ENCODE assay signal across 1 cellular context in the genomic region with DNA sequence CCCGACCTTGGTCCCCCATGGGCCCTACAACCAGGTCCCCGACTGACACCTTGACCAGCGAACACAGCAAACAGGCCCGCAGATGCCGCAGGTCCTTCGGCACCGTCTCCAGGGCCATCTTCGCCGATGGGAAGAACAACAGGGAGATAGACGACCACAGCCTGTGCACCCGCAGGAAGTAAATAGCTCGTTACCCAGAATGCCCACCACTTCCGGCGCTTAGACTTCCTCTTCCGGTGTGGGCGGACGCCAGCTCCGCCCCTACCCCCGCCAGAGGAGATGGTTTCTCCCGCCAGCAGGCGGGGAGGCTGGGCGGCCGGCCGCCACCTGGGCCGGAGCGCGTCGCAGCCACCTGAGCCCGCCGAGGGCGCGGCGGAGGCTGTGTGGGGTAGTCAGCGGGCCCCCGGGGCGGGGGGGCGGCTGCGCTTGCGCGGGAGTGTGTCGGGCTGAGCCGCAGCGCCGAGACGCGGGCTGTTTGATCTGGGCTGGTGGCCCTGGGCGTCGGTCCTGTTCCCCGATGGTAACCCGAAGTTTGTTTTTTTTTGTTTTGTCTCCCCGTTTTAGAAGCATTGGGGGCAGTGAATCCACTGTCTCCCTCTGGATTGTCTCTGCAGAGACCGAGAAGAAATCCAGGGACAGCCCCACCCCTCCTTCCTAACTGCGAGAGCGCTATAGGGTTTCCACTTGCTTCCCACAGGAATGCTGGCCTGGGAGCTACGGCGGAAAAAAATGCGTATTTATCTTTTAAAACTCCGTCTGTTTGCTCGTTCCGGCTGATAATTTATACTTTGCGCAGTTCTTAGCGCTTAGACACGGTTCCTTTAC.
TF ChIP-seq lines count a peak whose summit lies in the region.

A gene (minus strand): TSS at position 184 of the 825 bp plus-strand sequence. CDS start 66 bp downstream, at position 118.

TF ChIP-seq in K562, 482 proteins besides CTCF, POLR2A, EP300 and RAD21 (continued from another document and continues in another):
- TF ChIP-seq HLTF (IDR thresholded peaks at IDR 0.05): no peak
- no peak for TF ChIP-seq HOXB6 (CRISPR knock-in tag; IDR thresholded peaks at IDR 0.05; ENCODE audit: borderline replicate concordance)
- TF ChIP-seq NR2C2 (CRISPR knock-in tag; IDR thresholded peaks at IDR 0.05): 0 out of 2 replicates have a peak, but pooled peaks have one; percentile 57
- TF ChIP-seq NR2C2 (tag; IDR thresholded peaks at IDR 0.05): peak; percentile 98
- peak; percentile 84 for TF ChIP-seq ZNF143 (CRISPR knock-in tag; IDR thresholded peaks at IDR 0.05)
- TF ChIP-seq MAFK (IDR thresholded peaks at IDR 0.05; ENCODE audit: low read length): no peak
- no peak for TF ChIP-seq NR3C1 (CRISPR knock-in tag; IDR thresholded peaks at IDR 0.05)
- TF ChIP-seq CBX2 (IDR thresholded peaks at IDR 0.05; ENCODE audit: insufficient read depth, low read length, poor library complexity, severe bottlenecking): no peak
- no peak for TF ChIP-seq GABPB2 (CRISPR knock-in tag; conservative IDR thresholded peaks at IDR 0.05)
- TF ChIP-seq, protein P1, sequence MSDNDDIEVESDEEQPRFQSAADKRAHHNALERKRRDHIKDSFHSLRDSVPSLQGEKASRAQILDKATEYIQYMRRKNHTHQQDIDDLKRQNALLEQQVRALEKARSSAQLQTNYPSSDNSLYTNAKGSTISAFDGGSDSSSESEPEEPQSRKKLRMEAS (CRISPR knock-in tag; IDR thresholded peaks at IDR 0.05): no peak; the same call in none of the 2 replicates
- TF ChIP-seq ZSCAN32 (CRISPR knock-in tag; IDR thresholded peaks at IDR 0.05): no peak
- no peak for TF ChIP-seq NCOA1 (IDR thresholded peaks at IDR 0.05; ENCODE audit: low read depth)
- TF ChIP-seq KHSRP (IDR thresholded peaks at IDR 0.05): no peak
- no peak; the same call in 1 of the 2 replicates for TF ChIP-seq GTF2F1 (IDR thresholded peaks at IDR 0.05; ENCODE audit: low read depth, low read length)
- no peak for TF ChIP-seq MCM5 (IDR thresholded peaks at IDR 0.05; ENCODE audit: low read depth)
- TF ChIP-seq ZNF445 (CRISPR knock-in tag; IDR thresholded peaks at IDR 0.05; ENCODE audit: low read depth): no peak
- TF ChIP-seq TEAD1 (CRISPR knock-in tag; IDR thresholded peaks at IDR 0.05): no peak; a peak in 1 of 4 replicates
- TF ChIP-seq FOXA3 (CRISPR knock-in tag; conservative IDR thresholded peaks at IDR 0.05 in 1 of 2, IDR thresholded peaks at IDR 0.05 in 1 of 2): 0 out of 4 replicates have a peak, but pooled peaks of 1 of the 2 experiments have one; percentile 25
- TF ChIP-seq, protein P2, sequence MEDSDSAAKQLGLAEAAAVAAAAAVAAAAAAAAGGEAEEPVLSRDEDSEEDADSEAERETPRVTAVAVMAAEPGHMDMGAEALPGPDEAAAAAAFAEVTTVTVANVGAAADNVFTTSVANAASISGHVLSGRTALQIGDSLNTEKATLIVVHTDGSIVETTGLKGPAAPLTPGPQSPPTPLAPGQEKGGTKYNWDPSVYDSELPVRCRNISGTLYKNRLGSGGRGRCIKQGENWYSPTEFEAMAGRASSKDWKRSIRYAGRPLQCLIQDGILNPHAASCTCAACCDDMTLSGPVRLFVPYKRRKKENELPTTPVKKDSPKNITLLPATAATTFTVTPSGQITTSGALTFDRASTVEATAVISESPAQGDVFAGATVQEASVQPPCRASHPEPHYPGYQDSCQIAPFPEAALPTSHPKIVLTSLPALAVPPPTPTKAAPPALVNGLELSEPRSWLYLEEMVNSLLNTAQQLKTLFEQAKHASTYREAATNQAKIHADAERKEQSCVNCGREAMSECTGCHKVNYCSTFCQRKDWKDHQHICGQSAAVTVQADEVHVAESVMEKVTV (CRISPR knock-in tag; IDR thresholded peaks at IDR 0.05): no peak
- no peak for TF ChIP-seq EZH2 (IDR thresholded peaks at IDR 0.05; ENCODE audit: borderline replicate concordance, low read depth, low read length)
- no peak for TF ChIP-seq GATAD2A (IDR thresholded peaks at IDR 0.05)
- no peak for TF ChIP-seq ZNF134 (CRISPR knock-in tag; conservative IDR thresholded peaks at IDR 0.05)
- TF ChIP-seq SP2 (IDR thresholded peaks at IDR 0.05; ENCODE audit: extremely low read depth, low read depth, low read length, poor library complexity, severe bottlenecking): peak; percentile 26
- TF ChIP-seq MBD2 (IDR thresholded peaks at IDR 0.05; ENCODE audit: borderline replicate concordance, low read depth): peak; percentile 93
- no peak for TF ChIP-seq KLF10 (CRISPR knock-in tag; IDR thresholded peaks at IDR 0.05)
- no peak for TF ChIP-seq ZNF778 (CRISPR knock-in tag; IDR thresholded peaks at IDR 0.05)
- no peak for TF ChIP-seq PHF21A (IDR thresholded peaks at IDR 0.05; ENCODE audit: borderline replicate concordance, low read depth)
- no peak for TF ChIP-seq XRCC4 (IDR thresholded peaks at IDR 0.05; ENCODE audit: extremely low read depth, insufficient read depth, insufficient read length)
- TF ChIP-seq ETS2 (tag; IDR thresholded peaks at IDR 0.05; ENCODE audit: borderline replicate concordance, poor library complexity, severe bottlenecking): no peak
- no peak for TF ChIP-seq ZNF146 (CRISPR knock-in tag; IDR thresholded peaks at IDR 0.05; ENCODE audit: unreplicated experiment)
- TF ChIP-seq NCOA6 (IDR thresholded peaks at IDR 0.05): no peak
- TF ChIP-seq, protein P3, sequence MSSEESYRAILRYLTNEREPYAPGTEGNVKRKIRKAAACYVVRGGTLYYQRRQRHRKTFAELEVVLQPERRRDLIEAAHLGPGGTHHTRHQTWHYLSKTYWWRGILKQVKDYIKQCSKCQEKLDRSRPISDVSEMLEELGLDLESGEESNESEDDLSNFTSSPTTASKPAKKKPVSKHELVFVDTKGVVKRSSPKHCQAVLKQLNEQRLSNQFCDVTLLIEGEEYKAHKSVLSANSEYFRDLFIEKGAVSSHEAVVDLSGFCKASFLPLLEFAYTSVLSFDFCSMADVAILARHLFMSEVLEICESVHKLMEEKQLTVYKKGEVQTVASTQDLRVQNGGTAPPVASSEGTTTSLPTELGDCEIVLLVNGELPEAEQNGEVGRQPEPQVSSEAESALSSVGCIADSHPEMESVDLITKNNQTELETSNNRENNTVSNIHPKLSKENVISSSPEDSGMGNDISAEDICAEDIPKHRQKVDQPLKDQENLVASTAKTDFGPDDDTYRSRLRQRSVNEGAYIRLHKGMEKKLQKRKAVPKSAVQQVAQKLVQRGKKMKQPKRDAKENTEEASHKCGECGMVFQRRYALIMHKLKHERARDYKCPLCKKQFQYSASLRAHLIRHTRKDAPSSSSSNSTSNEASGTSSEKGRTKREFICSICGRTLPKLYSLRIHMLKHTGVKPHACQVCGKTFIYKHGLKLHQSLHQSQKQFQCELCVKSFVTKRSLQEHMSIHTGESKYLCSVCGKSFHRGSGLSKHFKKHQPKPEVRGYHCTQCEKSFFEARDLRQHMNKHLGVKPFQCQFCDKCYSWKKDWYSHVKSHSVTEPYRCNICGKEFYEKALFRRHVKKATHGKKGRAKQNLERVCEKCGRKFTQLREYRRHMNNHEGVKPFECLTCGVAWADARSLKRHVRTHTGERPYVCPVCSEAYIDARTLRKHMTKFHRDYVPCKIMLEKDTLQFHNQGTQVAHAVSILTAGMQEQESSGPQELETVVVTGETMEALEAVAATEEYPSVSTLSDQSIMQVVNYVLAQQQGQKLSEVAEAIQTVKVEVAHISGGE (CRISPR knock-in tag; IDR thresholded peaks at IDR 0.05): peak; percentile 61 to 91 (median 84); a peak in 4 of 6 replicates
- TF ChIP-seq TRIM24 (IDR thresholded peaks at IDR 0.05): no peak
- TF ChIP-seq FOXK2 (conservative IDR thresholded peaks at IDR 0.05 in 1 of 2, IDR thresholded peaks at IDR 0.05 in 1 of 2; ENCODE audit: low read depth in 2 of 2): peak; percentile 98 to 99
- TF ChIP-seq, protein P4, sequence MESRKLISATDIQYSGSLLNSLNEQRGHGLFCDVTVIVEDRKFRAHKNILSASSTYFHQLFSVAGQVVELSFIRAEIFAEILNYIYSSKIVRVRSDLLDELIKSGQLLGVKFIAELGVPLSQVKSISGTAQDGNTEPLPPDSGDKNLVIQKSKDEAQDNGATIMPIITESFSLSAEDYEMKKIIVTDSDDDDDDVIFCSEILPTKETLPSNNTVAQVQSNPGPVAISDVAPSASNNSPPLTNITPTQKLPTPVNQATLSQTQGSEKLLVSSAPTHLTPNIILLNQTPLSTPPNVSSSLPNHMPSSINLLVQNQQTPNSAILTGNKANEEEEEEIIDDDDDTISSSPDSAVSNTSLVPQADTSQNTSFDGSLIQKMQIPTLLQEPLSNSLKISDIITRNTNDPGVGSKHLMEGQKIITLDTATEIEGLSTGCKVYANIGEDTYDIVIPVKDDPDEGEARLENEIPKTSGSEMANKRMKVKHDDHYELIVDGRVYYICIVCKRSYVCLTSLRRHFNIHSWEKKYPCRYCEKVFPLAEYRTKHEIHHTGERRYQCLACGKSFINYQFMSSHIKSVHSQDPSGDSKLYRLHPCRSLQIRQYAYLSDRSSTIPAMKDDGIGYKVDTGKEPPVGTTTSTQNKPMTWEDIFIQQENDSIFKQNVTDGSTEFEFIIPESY (CRISPR knock-in tag; IDR thresholded peaks at IDR 0.05): no peak
- peak; percentile 21 for TF ChIP-seq ZFP36 (IDR thresholded peaks at IDR 0.05; ENCODE audit: low read depth, low read length, partially characterized antibody)
- TF ChIP-seq ESRRB (CRISPR knock-in tag; IDR thresholded peaks at IDR 0.05; ENCODE audit: borderline replicate concordance): no peak
- peak; percentile 98 for TF ChIP-seq C11orf30 (IDR thresholded peaks at IDR 0.05; ENCODE audit: low read depth)
- TF ChIP-seq EGR1 (conservative IDR thresholded peaks at IDR 0.05): peak; percentile 83
- no peak for TF ChIP-seq ILF3 (IDR thresholded peaks at IDR 0.05; ENCODE audit: borderline replicate concordance)
- TF ChIP-seq, protein P5, sequence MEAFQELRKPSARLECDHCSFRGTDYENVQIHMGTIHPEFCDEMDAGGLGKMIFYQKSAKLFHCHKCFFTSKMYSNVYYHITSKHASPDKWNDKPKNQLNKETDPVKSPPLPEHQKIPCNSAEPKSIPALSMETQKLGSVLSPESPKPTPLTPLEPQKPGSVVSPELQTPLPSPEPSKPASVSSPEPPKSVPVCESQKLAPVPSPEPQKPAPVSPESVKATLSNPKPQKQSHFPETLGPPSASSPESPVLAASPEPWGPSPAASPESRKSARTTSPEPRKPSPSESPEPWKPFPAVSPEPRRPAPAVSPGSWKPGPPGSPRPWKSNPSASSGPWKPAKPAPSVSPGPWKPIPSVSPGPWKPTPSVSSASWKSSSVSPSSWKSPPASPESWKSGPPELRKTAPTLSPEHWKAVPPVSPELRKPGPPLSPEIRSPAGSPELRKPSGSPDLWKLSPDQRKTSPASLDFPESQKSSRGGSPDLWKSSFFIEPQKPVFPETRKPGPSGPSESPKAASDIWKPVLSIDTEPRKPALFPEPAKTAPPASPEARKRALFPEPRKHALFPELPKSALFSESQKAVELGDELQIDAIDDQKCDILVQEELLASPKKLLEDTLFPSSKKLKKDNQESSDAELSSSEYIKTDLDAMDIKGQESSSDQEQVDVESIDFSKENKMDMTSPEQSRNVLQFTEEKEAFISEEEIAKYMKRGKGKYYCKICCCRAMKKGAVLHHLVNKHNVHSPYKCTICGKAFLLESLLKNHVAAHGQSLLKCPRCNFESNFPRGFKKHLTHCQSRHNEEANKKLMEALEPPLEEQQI (IDR thresholded peaks at IDR 0.05): no peak
- TF ChIP-seq, protein P6, sequence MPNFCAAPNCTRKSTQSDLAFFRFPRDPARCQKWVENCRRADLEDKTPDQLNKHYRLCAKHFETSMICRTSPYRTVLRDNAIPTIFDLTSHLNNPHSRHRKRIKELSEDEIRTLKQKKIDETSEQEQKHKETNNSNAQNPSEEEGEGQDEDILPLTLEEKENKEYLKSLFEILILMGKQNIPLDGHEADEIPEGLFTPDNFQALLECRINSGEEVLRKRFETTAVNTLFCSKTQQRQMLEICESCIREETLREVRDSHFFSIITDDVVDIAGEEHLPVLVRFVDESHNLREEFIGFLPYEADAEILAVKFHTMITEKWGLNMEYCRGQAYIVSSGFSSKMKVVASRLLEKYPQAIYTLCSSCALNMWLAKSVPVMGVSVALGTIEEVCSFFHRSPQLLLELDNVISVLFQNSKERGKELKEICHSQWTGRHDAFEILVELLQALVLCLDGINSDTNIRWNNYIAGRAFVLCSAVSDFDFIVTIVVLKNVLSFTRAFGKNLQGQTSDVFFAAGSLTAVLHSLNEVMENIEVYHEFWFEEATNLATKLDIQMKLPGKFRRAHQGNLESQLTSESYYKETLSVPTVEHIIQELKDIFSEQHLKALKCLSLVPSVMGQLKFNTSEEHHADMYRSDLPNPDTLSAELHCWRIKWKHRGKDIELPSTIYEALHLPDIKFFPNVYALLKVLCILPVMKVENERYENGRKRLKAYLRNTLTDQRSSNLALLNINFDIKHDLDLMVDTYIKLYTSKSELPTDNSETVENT (CRISPR knock-in tag; IDR thresholded peaks at IDR 0.05): peak; percentile 92
- TF ChIP-seq ZBED1 (IDR thresholded peaks at IDR 0.05): no peak
- no peak for TF ChIP-seq SIRT6 (IDR thresholded peaks at IDR 0.05; ENCODE audit: low read depth, low read length)
- peak; percentile 98 for TF ChIP-seq CCNT2 (IDR thresholded peaks at IDR 0.05; ENCODE audit: borderline replicate concordance, extremely low read depth, insufficient read length, low read depth, low read length)
- TF ChIP-seq ZNF3 (CRISPR knock-in tag; IDR thresholded peaks at IDR 0.05): no peak
- TF ChIP-seq ZNF561 (CRISPR knock-in tag; conservative IDR thresholded peaks at IDR 0.05): no peak
- TF ChIP-seq ZNF75A (CRISPR knock-in tag; IDR thresholded peaks at IDR 0.05): no peak
- TF ChIP-seq MCM7 (IDR thresholded peaks at IDR 0.05): no peak
